16 cellular contexts compared by ENCODE assay signal in genomic region chr9:35556781-35557180, GRCh38. TPM values are rescaled to one million over a fixed set of nuclear protein-coding genes. Genes with fewer than 3 reads are reported as not detected.
DNase-seq lines count a peak whose midpoint lies in the region; ATAC-seq and TF ChIP-seq lines count a peak whose summit lies in the region.
"Had no signal": no experiment of that assay in that cellular context is flagged by ENCODE, and none has a peak within 500 bp of the region (broad histone marks: within the 10 kb centered on the region; RNA-seq: fewer than 3 reads in every experiment).

No MANE protein-coding gene starts in this region.

- H3K4me1 Mint-ChIP-seq in activated naive CD8-positive, alpha-beta T cell treated with anti-CD3 and anti-CD28 coated beads, Interleukin-2, amount 50 U/mL, for 24 hours = no peaks in the 10 kb centered on the region
- H3K4me1 Mint-ChIP-seq in activated naive CD8-positive, alpha-beta T cell treated with anti-CD3 and anti-CD28 coated beads for 36 hours = no peaks in the 10 kb centered on the region
- peaks cover 4% of the 10 kb centered on the region for H3K4me1 Mint-ChIP-seq in endothelial cell (ENCODE audit: unreplicated experiment)

- H3K9ac ChIP-seq in skeletal muscle tissue (ENCODE audit: low read depth in 1 of 3, low read length in 3 of 3) = peak overlapping the region in 2 of 3 donors; percentile 71 to 75

- no peak for ATAC-seq in activated naive CD8-positive, alpha-beta T cell treated with anti-CD3 and anti-CD28 coated beads, Interleukin-2, amount 50 U/mL, for 24 hours

- H3K4me3 Mint-ChIP-seq in activated naive CD8-positive, alpha-beta T cell treated with anti-CD3 and anti-CD28 coated beads, Interleukin-2, amount 50 U/mL, for 24 hours = no peak overlapping the region
- no peak overlapping the region for H3K4me3 Mint-ChIP-seq in activated naive CD8-positive, alpha-beta T cell treated with anti-CD3 and anti-CD28 coated beads for 36 hours
- no peak overlapping the region for H3K4me3 Mint-ChIP-seq in endothelial cell (ENCODE audit: unreplicated experiment)

- H3K27ac Mint-ChIP-seq in activated naive CD8-positive, alpha-beta T cell treated with anti-CD3 and anti-CD28 coated beads, Interleukin-2, amount 50 U/mL, for 24 hours = peak overlapping the region; percentile 43
- H3K27ac Mint-ChIP-seq in activated naive CD8-positive, alpha-beta T cell treated with anti-CD3 and anti-CD28 coated beads for 36 hours = no peak overlapping the region
- peak overlapping the region; percentile 14 for H3K27ac Mint-ChIP-seq in endothelial cell (ENCODE audit: unreplicated experiment)

- H3K27ac ChIP-seq in skeletal muscle tissue (ENCODE audit: low read depth, low read length) = peak overlapping the region; percentile 83

- peaks cover 78 to 93% (median 84%) of the 10 kb centered on the region in 3 donors for H3K4me1 ChIP-seq in skeletal muscle tissue (ENCODE audit: control insufficient read depth in 3 of 3, insufficient read depth in 3 of 3, low read length in 3 of 3)

- no peak overlapping the region for H3K4me3 ChIP-seq in skeletal muscle tissue (ENCODE audit: low read length in 3 of 3)
- H3K4me3 ChIP-seq: MG63 had no signal

- H3K9me3 ChIP-seq in skeletal muscle tissue (ENCODE audit: control insufficient read depth in 3 of 3, low read length in 3 of 3) = no peaks in the 10 kb centered on the region
- H3K9me3 ChIP-seq: MG63 had no signal

- H3K27me3 ChIP-seq in skeletal muscle tissue (ENCODE audit: control insufficient read depth in 3 of 3, insufficient read depth in 3 of 3, low read length in 3 of 3) = no peaks in the 10 kb centered on the region
- H3K27me3 ChIP-seq: MG63 had no signal

- H3K27me3 Mint-ChIP-seq in activated naive CD8-positive, alpha-beta T cell treated with anti-CD3 and anti-CD28 coated beads, Interleukin-2, amount 50 U/mL, for 24 hours = no peaks in the 10 kb centered on the region
- H3K27me3 Mint-ChIP-seq in activated naive CD8-positive, alpha-beta T cell treated with anti-CD3 and anti-CD28 coated beads for 36 hours = no peaks in the 10 kb centered on the region
- no peaks in the 10 kb centered on the region for H3K27me3 Mint-ChIP-seq in endothelial cell (ENCODE audit: unreplicated experiment)

- no peak for TF ChIP-seq CTCF in endothelial cell (IDR thresholded peaks at IDR 0.05; ENCODE audit: unreplicated experiment)
- no peak for TF ChIP-seq CTCF in GM20000 (IDR thresholded peaks at IDR 0.05; ENCODE audit: extremely low read depth, missing control alignments)

- H3K36me3 Mint-ChIP-seq in activated naive CD8-positive, alpha-beta T cell treated with anti-CD3 and anti-CD28 coated beads, Interleukin-2, amount 50 U/mL, for 24 hours (ENCODE audit: low read depth) = no peaks in the 10 kb centered on the region
- H3K36me3 Mint-ChIP-seq in activated naive CD8-positive, alpha-beta T cell treated with anti-CD3 and anti-CD28 coated beads for 36 hours = no peaks in the 10 kb centered on the region
- peaks cover 23% of the 10 kb centered on the region for H3K36me3 Mint-ChIP-seq in endothelial cell (ENCODE audit: low read depth, unreplicated experiment)

- no peaks in the 10 kb centered on the region for H3K9me3 Mint-ChIP-seq in activated naive CD8-positive, alpha-beta T cell treated with anti-CD3 and anti-CD28 coated beads, Interleukin-2, amount 50 U/mL, for 24 hours
- no peaks in the 10 kb centered on the region for H3K9me3 Mint-ChIP-seq in activated naive CD8-positive, alpha-beta T cell treated with anti-CD3 and anti-CD28 coated beads for 36 hours
- no peaks in the 10 kb centered on the region for H3K9me3 Mint-ChIP-seq in endothelial cell (ENCODE audit: unreplicated experiment)

- peaks cover 36 to 43% (median 42%) of the 10 kb centered on the region in 3 donors for H3K36me3 ChIP-seq in skeletal muscle tissue (ENCODE audit: control insufficient read depth in 3 of 3, insufficient read depth in 3 of 3, low read length in 3 of 3)

- no peak for DNase-seq in activated naive CD8-positive, alpha-beta T cell treated with anti-CD3 and anti-CD28 coated beads, Interleukin-2, amount 50 U/mL, for 24 hours
- no peak for DNase-seq in activated naive CD8-positive, alpha-beta T cell treated with anti-CD3 and anti-CD28 coated beads for 36 hours
- DNase-seq in endothelial cell (ENCODE audit: low spot score) (no peak), GM20000 (ENCODE audit: low spot score) (no peak), DMS153 treated with DMSO at 0.1 percent for 48 hours (lab: John Stamatoyannopoulos, UW; ENCODE audit: unreplicated experiment) (no peak), glomerular visceral epithelial cell (ENCODE audit: extremely low spot score) (no peak)
- DNase-seq: COR-L47, DMS153, Karpas-422, MG63, NCI-H1092, NCI-H146, NCI-H2081, NCI-H748 treated with DMSO at 0.1 percent for 48 hours, OCI-M1 had no signal

RNA-seq across cellular contexts. Expression of gene TESK1, which starts 48.3 kb away (rescaled TPM):
- 10 to 100 TPM; 24.9 to 26.0 TPM for total RNA-seq in activated naive CD8-positive, alpha-beta T cell treated with anti-CD3 and anti-CD28 coated beads for 36 hours
- total RNA-seq in endothelial cell (ENCODE audit: unreplicated experiment) (34.6 TPM), skeletal muscle tissue (8.4 TPM)
